Comparison of ENCODE assay signal across 9 cellular contexts in the genomic region with DNA sequence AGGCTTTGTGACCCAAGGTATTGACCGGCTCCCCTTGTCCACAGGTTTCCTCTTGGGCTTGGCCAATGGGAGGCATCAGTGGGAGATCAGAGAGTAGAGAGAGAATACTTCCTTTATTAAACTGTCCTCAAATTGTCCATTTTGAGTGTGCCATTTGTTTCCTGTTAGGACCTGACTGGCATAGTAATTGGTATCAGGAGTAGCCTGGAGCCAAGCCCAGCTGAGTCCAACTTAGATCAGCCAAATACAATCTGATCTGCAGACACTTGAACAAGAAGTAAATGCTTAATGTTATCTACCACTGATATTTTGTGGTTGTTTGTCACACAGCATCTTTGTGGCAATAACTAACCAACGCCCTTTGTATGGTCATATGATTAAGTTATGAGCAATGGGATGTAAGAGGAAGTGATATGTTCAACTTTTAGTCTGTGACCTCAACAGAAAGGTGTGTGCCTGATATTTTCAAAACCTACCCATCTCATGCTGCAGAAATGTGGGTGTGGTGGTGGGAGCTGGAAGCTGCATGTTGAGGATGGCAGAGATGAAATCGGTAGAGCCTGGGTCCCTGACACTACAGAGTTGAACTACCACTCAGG. TPM values are rescaled to one million over a fixed set of nuclear protein-coding genes. Genes with fewer than 3 reads are reported as not detected.
DNase-seq lines count a peak whose midpoint lies in the region; ATAC-seq and TF ChIP-seq lines count a peak whose summit lies in the region.
"Had no signal": no experiment of that assay in that cellular context is flagged by ENCODE, and none has a peak within 500 bp of the region (broad histone marks: within the 10 kb centered on the region; RNA-seq: fewer than 3 reads in every experiment).

No MANE protein-coding gene starts in this region.

- DNase-seq in CD1c-positive myeloid dendritic cell (ENCODE audit: extremely low spot score) (peak; percentile 80), HL-60 (ENCODE audit: low read depth in 1 of 2, low spot score in 1 of 2) (peak in 1 of 2 experiments; percentile 39), mucosa of descending colon (no peak), NCI-H69 (lab: John Stamatoyannopoulos, UW) (no peak), NCI-H774 (lab: John Stamatoyannopoulos, UW) (no peak), NCI-H1105 (lab: John Stamatoyannopoulos, UW) (no peak)
- no peak for DNase-seq in activated CD8-positive, alpha-beta T cell treated with anti-CD3 and anti-CD28 coated beads, Interleukin-2, amount 10 ng/mL, durations not matched to agents 7 days and 5 days
- no peak for DNase-seq in NK-92 treated with Interleukin-12 subunit alpha and Interleukin-12 subunit beta, amount 100 ng/mL, for 24 hours (lab: John Stamatoyannopoulos, UW)
- DNase-seq: activated CD4-positive, alpha-beta T cell treated with anti-CD3 and anti-CD28 coated beads, Interleukin-2, amount 50 U/mL, for 4 hours had no signal

- H3K27ac Mint-ChIP-seq in activated CD8-positive, alpha-beta T cell treated with anti-CD3 and anti-CD28 coated beads, Interleukin-2, amount 10 ng/mL, durations not matched to agents 7 days and 5 days, result peak overlapping the region; percentile 83

- peak; percentile 67 for ATAC-seq in activated CD8-positive, alpha-beta T cell treated with anti-CD3 and anti-CD28 coated beads, Interleukin-2, amount 10 ng/mL, durations not matched to agents 7 days and 5 days
- peak; percentile 85 for ATAC-seq in mucosa of descending colon

- H3K9me3 Mint-ChIP-seq in activated CD8-positive, alpha-beta T cell treated with anti-CD3 and anti-CD28 coated beads, Interleukin-2, amount 10 ng/mL, durations not matched to agents 7 days and 5 days (ENCODE audit: insufficient read depth), result peaks cover 12% of the 10 kb centered on the region

- H3K4me3 ChIP-seq in HL-60 (replicated peaks; ENCODE audit: insufficient read depth, low read length) (no peak overlapping the region), mucosa of descending colon (no peak overlapping the region)

- no peaks in the 10 kb centered on the region for H3K36me3 ChIP-seq in mucosa of descending colon (ENCODE audit: low read depth)

- peaks cover 7% of the 10 kb centered on the region for H3K9me3 ChIP-seq in mucosa of descending colon

- no peaks in the 10 kb centered on the region for H3K4me1 ChIP-seq in mucosa of descending colon (ENCODE audit: low read depth)

- H3K27me3 ChIP-seq in HL-60 (ENCODE audit: insufficient read depth, poor library complexity, severe bottlenecking), result no peaks in the 10 kb centered on the region

- peaks cover 46% of the 10 kb centered on the region for H3K4me1 Mint-ChIP-seq in activated CD8-positive, alpha-beta T cell treated with anti-CD3 and anti-CD28 coated beads, Interleukin-2, amount 10 ng/mL, durations not matched to agents 7 days and 5 days (ENCODE audit: low read depth)

- H3K27ac ChIP-seq in HL-60 (replicated peaks), result peak overlapping the region; percentile 26

- peaks cover 9% of the 10 kb centered on the region for H3K36me3 Mint-ChIP-seq in activated CD8-positive, alpha-beta T cell treated with anti-CD3 and anti-CD28 coated beads, Interleukin-2, amount 10 ng/mL, durations not matched to agents 7 days and 5 days (ENCODE audit: low read depth)

- intact Hi-C loops in mucosa of descending colon (cut with DNase I, micrococcal nuclease), result no loop called here

- POLR2A ChIA-PET in activated CD8-positive, alpha-beta T cell treated with anti-CD3 and anti-CD28 coated beads, Interleukin-2, amount 10 ng/mL, durations not matched to agents 7 days and 5 days (lab: Charles Lee), result interaction anchor here (1.3 to 6.8 kb wide), 3 partner anchors 12 to 14 kb away, joined by 9 to 57 read pairs (median 11); a partner anchor contains a TSS

- no peak overlapping the region for H3K4me3 Mint-ChIP-seq in activated CD8-positive, alpha-beta T cell treated with anti-CD3 and anti-CD28 coated beads, Interleukin-2, amount 10 ng/mL, durations not matched to agents 7 days and 5 days

- no peak for TF ChIP-seq CTCF in HL-60 (IDR thresholded peaks at IDR 0.05; ENCODE audit: insufficient read depth, low read length)
- TF ChIP-seq CTCF in mucosa of descending colon (IDR thresholded peaks at IDR 0.05), result no peak

- CTCF ChIA-PET in activated CD8-positive, alpha-beta T cell treated with anti-CD3 and anti-CD28 coated beads, Interleukin-2, amount 10 ng/mL, durations not matched to agents 7 days and 5 days (lab: Charles Lee), result interaction anchor here (4.8 kb wide), 1 partner anchor 12 kb away, joined by 50 read pairs; a partner anchor contains a TSS

- H3K27me3 Mint-ChIP-seq in activated CD8-positive, alpha-beta T cell treated with anti-CD3 and anti-CD28 coated beads, Interleukin-2, amount 10 ng/mL, durations not matched to agents 7 days and 5 days (ENCODE audit: low read depth), result no peaks in the 10 kb centered on the region

RNA-seq across cellular contexts. Expression of a gene that starts 13.3 kb away (rescaled TPM):
- total RNA-seq in activated CD8-positive, alpha-beta T cell treated with anti-CD3 and anti-CD28 coated beads, Interleukin-2, amount 10 ng/mL, durations not matched to agents 7 days and 5 days, result 10 to 100 TPM; 72.5 to 78.6 TPM
- total RNA-seq in mucosa of descending colon, result 10 to 100 TPM; 39.5 to 81.7 (median 72.4) TPM

RNA-seq across cellular contexts. Expression of a gene that starts 13.6 kb away (rescaled TPM):
- total RNA-seq in activated CD8-positive, alpha-beta T cell treated with anti-CD3 and anti-CD28 coated beads, Interleukin-2, amount 10 ng/mL, durations not matched to agents 7 days and 5 days, result 10 to 100 TPM; 56.9 to 60.3 TPM
- total RNA-seq in mucosa of descending colon, result 10 to 100 TPM; 40.2 to 44.0 (median 41.9) TPM

RNA-seq across cellular contexts. Expression of a gene that starts 14.8 kb away (rescaled TPM):
- 100 to 1,000 TPM in 1 of 2 experiments, 10 to 100 TPM in 1; 99.7 to 104 TPM for total RNA-seq in activated CD8-positive, alpha-beta T cell treated with anti-CD3 and anti-CD28 coated beads, Interleukin-2, amount 10 ng/mL, durations not matched to agents 7 days and 5 days
- 100 to 1,000 TPM; 102 to 201 (median 138) TPM for total RNA-seq in mucosa of descending colon
